In genomic region chr2:166516712-166517303, GRCh38 we compare ENCODE assay signal across 10 cellular contexts. TPM values are rescaled to one million over a fixed set of nuclear protein-coding genes. Genes with fewer than 3 reads are reported as not detected.
A peak's percentile ranks its signal among the peaks of the same experiment; 100 is the strongest.
DNase-seq lines count a peak whose midpoint lies in the region; FAIRE-seq and TF ChIP-seq lines count a peak whose summit lies in the region.
"Had no signal": no experiment of that assay in that cellular context is flagged by ENCODE, and none has a peak within 500 bp of the region (broad histone marks: within the 10 kb centered on the region; RNA-seq: fewer than 3 reads in every experiment).

No MANE protein-coding gene starts in this region.

- no peak overlapping the region for H3K27ac ChIP-seq in MM.1S (ENCODE audit: low read length)

- H3K36me3 ChIP-seq in MM.1S (replicated peaks; ENCODE audit: insufficient read depth, low read length) (no peaks in the 10 kb centered on the region), adipocyte (ENCODE audit: control insufficient read depth, insufficient read depth, low read length, severe bottlenecking) (no peaks in the 10 kb centered on the region)

- H3K9me3 ChIP-seq in MM.1S (replicated peaks; ENCODE audit: insufficient read depth, low read length): no peaks in the 10 kb centered on the region
- no peaks in the 10 kb centered on the region for H3K9me3 ChIP-seq in adipocyte (ENCODE audit: control insufficient read depth, low read length)

- H3K4me3 ChIP-seq in GM12864 (ENCODE audit: low read depth, low read length): no peak overlapping the region
- H3K4me3 ChIP-seq in MM.1S (ENCODE audit: low read length): no peak overlapping the region
- H3K4me3 ChIP-seq in adipocyte (ENCODE audit: low read length): no peak overlapping the region

- TF ChIP-seq CTCF in GM12864 (IDR thresholded peaks at IDR 0.05; ENCODE audit: low read depth, low read length, missing control alignments): peak; percentile 34
- peak; percentile 61 for TF ChIP-seq CTCF in MM.1S (IDR thresholded peaks at IDR 0.05; ENCODE audit: low read length)

- H3K4me1 ChIP-seq in MM.1S (ENCODE audit: low read length): no peaks in the 10 kb centered on the region
- H3K4me1 ChIP-seq in adipocyte (ENCODE audit: control insufficient read depth, insufficient read depth, low read length): no peaks in the 10 kb centered on the region

- no peaks in the 10 kb centered on the region for H3K27me3 ChIP-seq in MM.1S (replicated peaks; ENCODE audit: insufficient read depth, low read length)
- H3K27me3 ChIP-seq in adipocyte (replicated peaks; ENCODE audit: control insufficient read depth, insufficient read depth, low read length): no peaks in the 10 kb centered on the region

- FAIRE-seq in frontal cortex (lab: Jason Lieb, UNC): no peak

- no peaks in the 10 kb centered on the region for H3F3A ChIP-seq in MM.1S (ENCODE audit: insufficient read depth, low read length)

- no peak overlapping the region for H3K9ac ChIP-seq in MM.1S (ENCODE audit: low read length)
- no peak overlapping the region for H3K9ac ChIP-seq in adipocyte (ENCODE audit: low read length)

- DNase-seq in GM12864 (ENCODE audit: low read depth) (no peak), MM.1S (peak; percentile 16), adipocyte (ENCODE audit: low read depth) (peak; percentile 75), left kidney (ENCODE audit: low read depth, low spot score) (peak; percentile 62), 8988T (no peak), epidermal melanocyte (ENCODE audit: insufficient read length, low spot score) (no peak), HuH-7 (ENCODE audit: low spot score) (no peak), frontal cortex (ENCODE audit: low spot score in 2 of 2) (no peak)

- H2AFZ ChIP-seq in MM.1S (ENCODE audit: low read length): no peak overlapping the region

- no peaks in the 10 kb centered on the region for H4K20me1 ChIP-seq in MM.1S (ENCODE audit: insufficient read depth, low read length)

- no peaks in the 10 kb centered on the region for H3K79me2 ChIP-seq in MM.1S (ENCODE audit: low read length)

- no peaks in the 10 kb centered on the region for H3K9me2 ChIP-seq in MM.1S (replicated peaks; ENCODE audit: insufficient read depth, low read length)

- no peak overlapping the region for H3K4me2 ChIP-seq in MM.1S (ENCODE audit: low read depth, low read length)

RNA-seq across cellular contexts. Expression of gene SCN7A, which starts 22.8 kb away (rescaled TPM):
- 1.6 TPM for total RNA-seq in frontal cortex
- total RNA-seq: activated CD8-positive, alpha-beta memory T cell treated with anti-CD3 and anti-CD28 coated beads for 36 hours; pulmonary artery endothelial cell had no signal

Comparison
In these comparisons a context has a peak if more than half of its experiments do, and no peak if none do; other contexts are left out.
1. DNase-seq: peak in MM.1S (single experiment), adipocyte (single experiment) and left kidney (single experiment); none in GM12864 (single experiment), 8988T (single experiment), epidermal melanocyte (single experiment), HuH-7 (single experiment) and frontal cortex (0 of 2).